ENCODE assay signal across 1 cellular context in genomic region chr6:2819115-2819514, GRCh38.
TF ChIP-seq lines count a peak whose summit lies in the region.

No MANE protein-coding gene starts in this region.

TF ChIP-seq in A549, 52 proteins besides CTCF, POLR2A, EP300 and RAD21 (continued from another document):
- no peak for TF ChIP-seq HDAC2 (IDR thresholded peaks at IDR 0.05)
